ENCODE assay signal across 1 cellular context in the genomic region with DNA sequence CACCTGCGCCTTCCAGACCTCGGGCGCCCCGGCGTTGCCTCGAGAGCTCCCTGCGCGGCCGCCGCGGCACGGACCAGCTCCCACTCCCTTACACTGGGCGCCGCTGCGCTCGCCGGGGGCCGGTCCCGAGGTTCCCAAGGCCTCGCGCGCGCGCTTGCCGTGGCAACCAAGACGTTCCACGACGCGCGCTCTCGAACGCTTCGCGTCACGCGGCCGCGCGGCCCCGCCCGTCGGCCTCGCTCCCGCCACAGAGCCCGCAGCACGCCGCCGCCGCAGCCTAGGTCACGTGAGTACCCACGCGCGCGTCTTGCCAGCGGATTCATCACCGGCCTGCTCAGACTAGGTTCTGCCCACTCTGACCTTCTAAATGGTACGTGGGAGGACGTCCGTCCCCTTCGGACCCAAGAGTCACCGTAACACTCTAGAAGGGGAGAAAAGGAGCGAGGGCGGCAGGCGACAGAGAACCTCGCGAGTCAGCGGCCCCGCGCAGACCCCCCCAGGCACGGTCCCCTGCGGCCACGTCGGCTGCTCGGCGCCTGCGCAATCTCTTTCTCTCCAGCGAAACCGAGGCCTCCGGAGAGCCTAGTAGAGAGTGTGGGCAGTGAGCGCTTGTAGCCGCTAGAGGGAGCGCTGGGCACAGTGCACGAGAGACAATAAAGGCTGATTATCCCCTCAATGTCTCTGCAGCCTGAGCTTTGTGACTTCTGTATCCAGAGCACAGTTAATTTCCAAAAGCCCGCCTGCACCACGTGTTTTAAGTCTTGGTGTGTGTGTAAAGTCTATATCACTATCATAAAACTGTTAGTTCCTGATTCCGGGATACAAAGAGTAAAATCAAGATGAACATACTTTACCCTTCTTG.
TF ChIP-seq lines count a peak whose summit lies in the region.

A gene with protein sequence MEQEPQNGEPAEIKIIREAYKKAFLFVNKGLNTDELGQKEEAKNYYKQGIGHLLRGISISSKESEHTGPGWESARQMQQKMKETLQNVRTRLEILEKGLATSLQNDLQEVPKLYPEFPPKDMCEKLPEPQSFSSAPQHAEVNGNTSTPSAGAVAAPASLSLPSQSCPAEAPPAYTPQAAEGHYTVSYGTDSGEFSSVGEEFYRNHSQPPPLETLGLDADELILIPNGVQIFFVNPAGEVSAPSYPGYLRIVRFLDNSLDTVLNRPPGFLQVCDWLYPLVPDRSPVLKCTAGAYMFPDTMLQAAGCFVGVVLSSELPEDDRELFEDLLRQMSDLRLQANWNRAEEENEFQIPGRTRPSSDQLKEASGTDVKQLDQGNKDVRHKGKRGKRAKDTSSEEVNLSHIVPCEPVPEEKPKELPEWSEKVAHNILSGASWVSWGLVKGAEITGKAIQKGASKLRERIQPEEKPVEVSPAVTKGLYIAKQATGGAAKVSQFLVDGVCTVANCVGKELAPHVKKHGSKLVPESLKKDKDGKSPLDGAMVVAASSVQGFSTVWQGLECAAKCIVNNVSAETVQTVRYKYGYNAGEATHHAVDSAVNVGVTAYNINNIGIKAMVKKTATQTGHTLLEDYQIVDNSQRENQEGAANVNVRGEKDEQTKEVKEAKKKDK (minus strand): TSS at position 173 of the 862 bp plus-strand sequence. CDS start 10,564 bp downstream, outside the sequence.

TF ChIP-seq in HEK293, 187 proteins besides CTCF, POLR2A, EP300 and RAD21 (continued from another document):
- TF ChIP-seq, protein P1, sequence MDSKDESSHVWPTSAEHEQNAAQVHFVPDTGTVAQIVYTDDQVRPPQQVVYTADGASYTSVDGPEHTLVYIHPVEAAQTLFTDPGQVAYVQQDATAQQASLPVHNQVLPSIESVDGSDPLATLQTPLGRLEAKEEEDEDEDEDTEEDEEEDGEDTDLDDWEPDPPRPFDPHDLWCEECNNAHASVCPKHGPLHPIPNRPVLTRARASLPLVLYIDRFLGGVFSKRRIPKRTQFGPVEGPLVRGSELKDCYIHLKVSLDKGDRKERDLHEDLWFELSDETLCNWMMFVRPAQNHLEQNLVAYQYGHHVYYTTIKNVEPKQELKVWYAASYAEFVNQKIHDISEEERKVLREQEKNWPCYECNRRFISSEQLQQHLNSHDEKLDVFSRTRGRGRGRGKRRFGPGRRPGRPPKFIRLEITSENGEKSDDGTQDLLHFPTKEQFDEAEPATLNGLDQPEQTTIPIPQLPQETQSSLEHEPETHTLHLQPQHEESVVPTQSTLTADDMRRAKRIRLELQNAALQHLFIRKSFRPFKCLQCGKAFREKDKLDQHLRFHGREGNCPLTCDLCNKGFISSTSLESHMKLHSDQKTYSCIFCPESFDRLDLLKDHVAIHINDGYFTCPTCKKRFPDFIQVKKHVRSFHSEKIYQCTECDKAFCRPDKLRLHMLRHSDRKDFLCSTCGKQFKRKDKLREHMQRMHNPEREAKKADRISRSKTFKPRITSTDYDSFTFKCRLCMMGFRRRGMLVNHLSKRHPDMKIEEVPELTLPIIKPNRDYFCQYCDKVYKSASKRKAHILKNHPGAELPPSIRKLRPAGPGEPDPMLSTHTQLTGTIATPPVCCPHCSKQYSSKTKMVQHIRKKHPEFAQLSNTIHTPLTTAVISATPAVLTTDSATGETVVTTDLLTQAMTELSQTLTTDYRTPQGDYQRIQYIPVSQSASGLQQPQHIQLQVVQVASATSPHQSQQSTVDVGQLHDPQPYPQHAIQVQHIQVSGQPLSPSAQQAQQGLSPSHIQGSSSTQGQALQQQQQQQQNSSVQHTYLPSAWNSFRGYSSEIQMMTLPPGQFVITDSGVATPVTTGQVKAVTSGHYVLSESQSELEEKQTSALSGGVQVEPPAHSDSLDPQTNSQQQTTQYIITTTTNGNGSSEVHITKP (tag by site-specific recombination; IDR thresholded peaks at IDR 0.05), result peak; percentile 88
- no peak for TF ChIP-seq ZNF585B (tag by site-specific recombination; IDR thresholded peaks at IDR 0.05)
- TF ChIP-seq SCRT1 (tag by site-specific recombination; IDR thresholded peaks at IDR 0.05; ENCODE audit: borderline replicate concordance), result no peak
- TF ChIP-seq, protein P2, sequence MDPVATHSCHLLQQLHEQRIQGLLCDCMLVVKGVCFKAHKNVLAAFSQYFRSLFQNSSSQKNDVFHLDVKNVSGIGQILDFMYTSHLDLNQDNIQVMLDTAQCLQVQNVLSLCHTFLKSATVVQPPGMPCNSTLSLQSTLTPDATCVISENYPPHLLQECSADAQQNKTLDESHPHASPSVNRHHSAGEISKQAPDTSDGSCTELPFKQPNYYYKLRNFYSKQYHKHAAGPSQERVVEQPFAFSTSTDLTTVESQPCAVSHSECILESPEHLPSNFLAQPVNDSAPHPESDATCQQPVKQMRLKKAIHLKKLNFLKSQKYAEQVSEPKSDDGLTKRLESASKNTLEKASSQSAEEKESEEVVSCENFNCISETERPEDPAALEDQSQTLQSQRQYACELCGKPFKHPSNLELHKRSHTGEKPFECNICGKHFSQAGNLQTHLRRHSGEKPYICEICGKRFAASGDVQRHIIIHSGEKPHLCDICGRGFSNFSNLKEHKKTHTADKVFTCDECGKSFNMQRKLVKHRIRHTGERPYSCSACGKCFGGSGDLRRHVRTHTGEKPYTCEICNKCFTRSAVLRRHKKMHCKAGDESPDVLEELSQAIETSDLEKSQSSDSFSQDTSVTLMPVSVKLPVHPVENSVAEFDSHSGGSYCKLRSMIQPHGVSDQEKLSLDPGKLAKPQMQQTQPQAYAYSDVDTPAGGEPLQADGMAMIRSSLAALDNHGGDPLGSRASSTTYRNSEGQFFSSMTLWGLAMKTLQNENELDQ (tag by site-specific recombination; IDR thresholded peaks at IDR 0.05; ENCODE audit: low read depth), result no peak
- TF ChIP-seq, protein P3, sequence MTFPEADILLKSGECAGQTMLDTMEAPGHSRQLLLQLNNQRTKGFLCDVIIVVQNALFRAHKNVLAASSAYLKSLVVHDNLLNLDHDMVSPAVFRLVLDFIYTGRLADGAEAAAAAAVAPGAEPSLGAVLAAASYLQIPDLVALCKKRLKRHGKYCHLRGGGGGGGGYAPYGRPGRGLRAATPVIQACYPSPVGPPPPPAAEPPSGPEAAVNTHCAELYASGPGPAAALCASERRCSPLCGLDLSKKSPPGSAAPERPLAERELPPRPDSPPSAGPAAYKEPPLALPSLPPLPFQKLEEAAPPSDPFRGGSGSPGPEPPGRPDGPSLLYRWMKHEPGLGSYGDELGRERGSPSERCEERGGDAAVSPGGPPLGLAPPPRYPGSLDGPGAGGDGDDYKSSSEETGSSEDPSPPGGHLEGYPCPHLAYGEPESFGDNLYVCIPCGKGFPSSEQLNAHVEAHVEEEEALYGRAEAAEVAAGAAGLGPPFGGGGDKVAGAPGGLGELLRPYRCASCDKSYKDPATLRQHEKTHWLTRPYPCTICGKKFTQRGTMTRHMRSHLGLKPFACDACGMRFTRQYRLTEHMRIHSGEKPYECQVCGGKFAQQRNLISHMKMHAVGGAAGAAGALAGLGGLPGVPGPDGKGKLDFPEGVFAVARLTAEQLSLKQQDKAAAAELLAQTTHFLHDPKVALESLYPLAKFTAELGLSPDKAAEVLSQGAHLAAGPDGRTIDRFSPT (tag by site-specific recombination; IDR thresholded peaks at IDR 0.05), result peak; percentile 59
- TF ChIP-seq ZNF561 (tag by site-specific recombination; IDR thresholded peaks at IDR 0.05; ENCODE audit: borderline replicate concordance), result 0 out of 2 replicates have a peak, but pooled peaks have one; percentile 45
- TF ChIP-seq ZBTB8A (tag by site-specific recombination; IDR thresholded peaks at IDR 0.05), result 0 out of 2 replicates have a peak, but pooled peaks have one; percentile 13
- TF ChIP-seq, protein P4, sequence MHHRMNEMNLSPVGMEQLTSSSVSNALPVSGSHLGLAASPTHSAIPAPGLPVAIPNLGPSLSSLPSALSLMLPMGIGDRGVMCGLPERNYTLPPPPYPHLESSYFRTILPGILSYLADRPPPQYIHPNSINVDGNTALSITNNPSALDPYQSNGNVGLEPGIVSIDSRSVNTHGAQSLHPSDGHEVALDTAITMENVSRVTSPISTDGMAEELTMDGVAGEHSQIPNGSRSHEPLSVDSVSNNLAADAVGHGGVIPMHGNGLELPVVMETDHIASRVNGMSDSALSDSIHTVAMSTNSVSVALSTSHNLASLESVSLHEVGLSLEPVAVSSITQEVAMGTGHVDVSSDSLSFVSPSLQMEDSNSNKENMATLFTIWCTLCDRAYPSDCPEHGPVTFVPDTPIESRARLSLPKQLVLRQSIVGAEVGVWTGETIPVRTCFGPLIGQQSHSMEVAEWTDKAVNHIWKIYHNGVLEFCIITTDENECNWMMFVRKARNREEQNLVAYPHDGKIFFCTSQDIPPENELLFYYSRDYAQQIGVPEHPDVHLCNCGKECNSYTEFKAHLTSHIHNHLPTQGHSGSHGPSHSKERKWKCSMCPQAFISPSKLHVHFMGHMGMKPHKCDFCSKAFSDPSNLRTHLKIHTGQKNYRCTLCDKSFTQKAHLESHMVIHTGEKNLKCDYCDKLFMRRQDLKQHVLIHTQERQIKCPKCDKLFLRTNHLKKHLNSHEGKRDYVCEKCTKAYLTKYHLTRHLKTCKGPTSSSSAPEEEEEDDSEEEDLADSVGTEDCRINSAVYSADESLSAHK (tag by site-specific recombination; IDR thresholded peaks at IDR 0.05), result no peak
- peak; percentile 69 for TF ChIP-seq ZNF654 (tag by site-specific recombination; IDR thresholded peaks at IDR 0.05; ENCODE audit: low read depth)
- no peak for TF ChIP-seq BCL11A (tag by site-specific recombination; IDR thresholded peaks at IDR 0.05; ENCODE audit: low read depth)
- TF ChIP-seq ZNF776 (tag by site-specific recombination; IDR thresholded peaks at IDR 0.05; ENCODE audit: borderline replicate concordance), result no peak
- 0 out of 2 replicates have a peak, but pooled peaks have one; percentile 38 for TF ChIP-seq ZNF610 (tag by site-specific recombination; IDR thresholded peaks at IDR 0.05; ENCODE audit: borderline replicate concordance)
- TF ChIP-seq, protein P5, sequence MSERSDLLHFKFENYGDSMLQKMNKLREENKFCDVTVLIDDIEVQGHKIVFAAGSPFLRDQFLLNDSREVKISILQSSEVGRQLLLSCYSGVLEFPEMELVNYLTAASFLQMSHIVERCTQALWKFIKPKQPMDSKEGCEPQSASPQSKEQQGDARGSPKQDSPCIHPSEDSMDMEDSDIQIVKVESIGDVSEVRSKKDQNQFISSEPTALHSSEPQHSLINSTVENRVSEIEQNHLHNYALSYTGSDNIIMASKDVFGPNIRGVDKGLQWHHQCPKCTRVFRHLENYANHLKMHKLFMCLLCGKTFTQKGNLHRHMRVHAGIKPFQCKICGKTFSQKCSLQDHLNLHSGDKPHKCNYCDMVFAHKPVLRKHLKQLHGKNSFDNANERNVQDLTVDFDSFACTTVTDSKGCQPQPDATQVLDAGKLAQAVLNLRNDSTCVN (tag by site-specific recombination; optimal IDR thresholded peaks at IDR 0.05), result peak; percentile 98
- TF ChIP-seq ZNF324 (tag by site-specific recombination; IDR thresholded peaks at IDR 0.05), result peak; percentile 52; the same call in 1 of the 2 replicates
- peak; percentile 26 for TF ChIP-seq ZNF596 (tag by site-specific recombination; IDR thresholded peaks at IDR 0.05)
- TF ChIP-seq ZNF391 (tag by site-specific recombination; IDR thresholded peaks at IDR 0.05; ENCODE audit: borderline replicate concordance, low read depth), result peak; percentile 11; the same call in 1 of the 2 replicates
